8 cellular contexts compared by ENCODE assay signal in the genomic region with DNA sequence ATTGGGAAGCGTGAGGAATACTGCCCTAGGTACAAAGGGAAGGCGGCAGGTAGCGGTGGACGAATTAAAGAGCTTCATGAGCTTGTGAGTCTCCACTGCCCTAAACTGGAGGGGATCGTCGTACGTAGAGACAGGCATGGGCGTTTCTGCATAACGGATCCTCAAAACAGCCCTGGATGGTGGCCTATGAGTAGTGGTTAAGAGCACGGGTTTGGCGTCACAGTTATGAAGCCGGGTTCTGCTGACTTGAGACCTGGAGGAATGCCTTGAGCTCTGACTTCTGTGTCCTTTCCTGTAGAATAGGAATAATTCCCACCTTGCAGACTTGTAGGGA. TPM values are rescaled to one million over a fixed set of nuclear protein-coding genes. Genes with fewer than 3 reads are reported as not detected.
A peak's percentile ranks its signal among the peaks of the same experiment; 100 is the strongest.
DNase-seq lines count a peak whose midpoint lies in the region; ATAC-seq, FAIRE-seq and TF ChIP-seq lines count a peak whose summit lies in the region.

No MANE protein-coding gene starts in this region.

- TF ChIP-seq CTCF in RWPE2 (IDR thresholded peaks at IDR 0.05; ENCODE audit: poor library complexity, severe bottlenecking) (no peak), bronchial epithelial cell (IDR thresholded peaks at IDR 0.05; ENCODE audit: insufficient read depth, low read length, severe bottlenecking) (no peak), left lung (IDR thresholded peaks at IDR 0.05) (no peak)

- H3K9me3 ChIP-seq in RWPE2 (ENCODE audit: severe bottlenecking) (no peaks in the 10 kb centered on the region), left lung (no peaks in the 10 kb centered on the region)

- peaks cover 4% of the 10 kb centered on the region for H3K4me1 ChIP-seq in RWPE2 (ENCODE audit: insufficient read depth, poor library complexity, severe bottlenecking)
- H3K4me1 ChIP-seq in left lung, result peaks cover 8 to 43% of the 10 kb centered on the region in 2 donors

- FAIRE-seq in bronchial epithelial cell (lab: Jason Lieb, UNC), result no peak

- H3K36me3 ChIP-seq in RWPE2 (ENCODE audit: low read depth), result peaks cover 39% of the 10 kb centered on the region
- H3K36me3 ChIP-seq in bronchial epithelial cell (ENCODE audit: control insufficient read depth, insufficient read depth, low read length), result peaks cover 10% of the 10 kb centered on the region
- H3K36me3 ChIP-seq in left lung, result peaks cover 0 to 36% of the 10 kb centered on the region in 2 donors

- ATAC-seq in GM19395 (IDR thresholded peaks at IDR 0.05; ENCODE audit: unreplicated experiment) (peak; percentile 5), RWPE2 (ENCODE audit: low read depth) (peak; percentile 5), left lung (peak; percentile 14), GM19328 (IDR thresholded peaks at IDR 0.05; ENCODE audit: unreplicated experiment) (no peak)

- H3K27ac ChIP-seq in RWPE2 (ENCODE audit: poor library complexity, severe bottlenecking) (peak overlapping the region; percentile 83), left lung (peak overlapping the region; percentile 99)

- DNase-seq in ACHN, result peak; percentile 55
- no peak for DNase-seq in RWPE2 (ENCODE audit: low spot score)
- no peak for DNase-seq in bronchial epithelial cell (ENCODE audit: low read depth)
- no peak for DNase-seq in left lung
- peak; percentile 2 for DNase-seq in stimulated activated CD8-positive, alpha-beta memory T cell treated with anti-CD3 and anti-CD28 coated beads, Interleukin-12 subunit alpha, Interleukin-12 subunit beta, amount 100 ng/mL, for 1 hour (ENCODE audit: low read depth)
- DNase-seq in NCI-H226, result no peak

- H3K4me3 ChIP-seq in RWPE2 (ENCODE audit: severe bottlenecking) (peak overlapping the region; percentile 44), bronchial epithelial cell (ENCODE audit: low read depth, low read length) (peak overlapping the region; percentile 91), left lung (peak overlapping the region; percentile 79 to 80)

- no peaks in the 10 kb centered on the region for H3K27me3 ChIP-seq in RWPE2 (ENCODE audit: insufficient read depth, poor library complexity, severe bottlenecking)
- H3K27me3 ChIP-seq in bronchial epithelial cell (ENCODE audit: control insufficient read depth, insufficient read depth, low read length), result no peaks in the 10 kb centered on the region
- no peaks in the 10 kb centered on the region for H3K27me3 ChIP-seq in left lung

- in situ Hi-C loops in ACHN (cut with HindIII; ENCODE audit: low pct_ligation_motif_present, low pct_unique_long_range_greater_than_20kb, low sequenced_read_pairs), result no loop called here

- intact Hi-C loops in left lung (cut with DNase I), result no loop called here

RNA-seq across cellular contexts. Expression of a gene that starts 0.3 kb away (rescaled TPM):
- total RNA-seq in bronchial epithelial cell, result 10.0 and 12.7 TPM in 2 replicates
- 10 to 100 TPM; 37.5 to 50.5 TPM for total RNA-seq in left lung

RNA-seq across cellular contexts. Expression of a gene that starts 0.8 kb away (rescaled TPM):
- 30.8 and 36.1 TPM in 2 replicates for total RNA-seq in bronchial epithelial cell
- 10 to 100 TPM; 49.1 to 56.9 TPM for total RNA-seq in left lung

RNA-seq across cellular contexts. Expression of a gene that starts 29.5 kb away (rescaled TPM):
- total RNA-seq in bronchial epithelial cell, result 22.3 and 22.9 TPM in 2 replicates
- 10 to 100 TPM; 48.1 to 48.5 TPM for total RNA-seq in left lung

RNA-seq across cellular contexts. Expression of a gene that starts 29.6 kb away (rescaled TPM):
- 154 and 228 TPM in 2 replicates for total RNA-seq in bronchial epithelial cell
- total RNA-seq in left lung, result 100 to 1,000 TPM; 140 to 163 TPM

RNA-seq across cellular contexts. Expression of a gene that starts 29.9 kb away (rescaled TPM):
- total RNA-seq in bronchial epithelial cell (6.1 and 9.2 TPM in 2 replicates), left lung (10 to 100 TPM; 10.3 to 10.4 TPM)

Comparison
In these comparisons a context has a peak if more than half of its experiments do, and no peak if none do; other contexts are left out.
1. DNase-seq: peak in ACHN (single experiment) and stimulated activated CD8-positive, alpha-beta memory T cell treated with anti-CD3 and anti-CD28 coated beads, Interleukin-12 subunit alpha, Interleukin-12 subunit beta, amount 100 ng/mL, for 1 hour (single experiment); none in RWPE2 (single experiment), bronchial epithelial cell (single experiment), left lung (0 of 2) and NCI-H226 (single experiment).
2. Peak in every context shown above with its lines, with median percentiles within 50 percentile points of each other: H3K4me3 ChIP-seq.